8 cellular contexts compared by ENCODE assay signal in the genomic region with DNA sequence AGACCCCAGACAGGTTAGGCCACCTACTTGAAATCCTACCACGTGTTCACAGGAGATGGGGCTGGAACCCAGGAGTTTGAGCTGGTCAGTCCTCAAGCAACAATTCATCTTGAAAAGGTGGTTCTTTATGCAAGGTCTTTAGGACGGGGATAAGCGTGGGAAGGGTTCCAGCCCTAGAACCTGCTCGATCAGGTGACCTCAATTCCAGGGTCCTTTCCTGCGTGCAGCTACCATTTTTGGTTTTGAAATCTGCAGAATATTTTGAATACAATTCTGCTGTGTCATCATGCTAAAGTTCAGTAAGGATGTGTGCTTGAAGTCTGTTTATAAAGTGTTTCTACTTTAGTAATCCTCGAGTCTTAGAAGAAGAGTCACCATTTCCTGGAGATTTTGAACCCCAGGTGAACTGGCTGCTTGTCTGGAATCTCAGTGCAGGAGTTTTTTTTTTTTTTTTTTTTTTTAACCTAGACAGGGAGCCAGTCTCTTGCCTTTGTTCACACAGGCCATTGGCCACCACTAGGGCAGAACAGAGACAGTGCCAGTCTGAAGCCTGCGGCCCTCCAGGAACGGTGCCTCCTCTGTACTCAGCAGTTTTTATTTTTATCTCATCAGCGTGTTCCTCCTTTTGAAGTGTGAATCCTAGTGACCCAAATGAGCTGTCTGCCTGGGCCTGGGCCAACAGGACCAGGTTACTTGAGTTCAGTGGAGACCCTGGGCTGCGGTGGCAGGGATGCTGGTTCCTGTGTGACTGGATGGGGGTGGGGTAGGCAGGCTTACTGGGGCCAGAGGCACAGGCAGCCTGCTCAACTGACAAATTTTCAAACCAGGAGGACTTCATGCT. TPM values are rescaled to one million over a fixed set of nuclear protein-coding genes. Genes with fewer than 3 reads are reported as not detected.
A peak's percentile ranks its signal among the peaks of the same experiment; 100 is the strongest.
DNase-seq lines count a peak whose midpoint lies in the region; ATAC-seq and TF ChIP-seq lines count a peak whose summit lies in the region.

No MANE protein-coding gene starts in this region.

- H3K9me3 ChIP-seq in left ventricle myocardium inferior (replicated peaks) (no peaks in the 10 kb centered on the region), sigmoid colon (no peaks in the 10 kb centered on the region), HAP-1 (no peaks in the 10 kb centered on the region)

- H3K9me3 Mint-ChIP-seq in activated CD8-positive, alpha-beta memory T cell treated with anti-CD3 and anti-CD28 coated beads, Interleukin-2, amount 10 ng/mL, durations not matched to agents 7 days and 5 days (ENCODE audit: low read depth) = no peaks in the 10 kb centered on the region
- H3K9me3 Mint-ChIP-seq in activated T-helper 17 cell treated with anti-CD3 and anti-CD28 coated beads, Interleukin-2, amount 50 U/mL, for 72 hours = no peaks in the 10 kb centered on the region

- H3K4me3 ChIP-seq in left ventricle myocardium inferior = no peak overlapping the region
- no peak overlapping the region for H3K4me3 ChIP-seq in sigmoid colon
- no peak overlapping the region for H3K4me3 ChIP-seq in HAP-1

- H3K4me1 Mint-ChIP-seq in activated CD8-positive, alpha-beta memory T cell treated with anti-CD3 and anti-CD28 coated beads, Interleukin-2, amount 10 ng/mL, durations not matched to agents 7 days and 5 days = peaks cover 25% of the 10 kb centered on the region
- H3K4me1 Mint-ChIP-seq in activated T-helper 17 cell treated with anti-CD3 and anti-CD28 coated beads, Interleukin-2, amount 50 U/mL, for 72 hours = peaks cover 46% of the 10 kb centered on the region

- H3K4me1 ChIP-seq in left ventricle myocardium inferior = peaks cover 82% of the 10 kb centered on the region
- peaks cover 0 to 82% (median 73%) of the 10 kb centered on the region in 4 donors for H3K4me1 ChIP-seq in sigmoid colon
- peaks cover 9% of the 10 kb centered on the region for H3K4me1 ChIP-seq in HAP-1

- no peak for TF ChIP-seq POLR2A in sigmoid colon (IDR thresholded peaks at IDR 0.05)

- H3K36me3 ChIP-seq in left ventricle myocardium inferior (no peaks in the 10 kb centered on the region), sigmoid colon (no peaks in the 10 kb centered on the region), HAP-1 (replicated peaks) (no peaks in the 10 kb centered on the region)

- peak overlapping the region; percentile 35 for H3K27ac ChIP-seq in left ventricle myocardium inferior (replicated peaks)
- peak overlapping the region; percentile 77 to 87 (median 81) for H3K27ac ChIP-seq in sigmoid colon

- no peak overlapping the region for H3K4me3 Mint-ChIP-seq in activated CD8-positive, alpha-beta memory T cell treated with anti-CD3 and anti-CD28 coated beads, Interleukin-2, amount 10 ng/mL, durations not matched to agents 7 days and 5 days
- peak overlapping the region; percentile 65 for H3K4me3 Mint-ChIP-seq in activated T-helper 17 cell treated with anti-CD3 and anti-CD28 coated beads, Interleukin-2, amount 50 U/mL, for 72 hours

- intact Hi-C loops in left ventricle myocardium inferior (cut with micrococcal nuclease) = loop anchor here (10.0 kb wide), 1 partner anchor 67 kb away; no protein-coding TSS in a partner anchor
- intact Hi-C loops in sigmoid colon (cut with DNase I) = no loop called here

- WGBS in sigmoid colon, 2 donors = 58 to 73% methylated on average over 10 of the region's 10 CpGs

- in situ Hi-C loops in HAP-1 (cut with MboI; ENCODE audit: low sequenced_read_pairs) = no loop called here

- peak; percentile 27 for DNase-seq in activated CD8-positive, alpha-beta memory T cell treated with anti-CD3 and anti-CD28 coated beads, Interleukin-2, amount 50 U/mL, for 4 hours
- DNase-seq in activated CD8-positive, alpha-beta memory T cell treated with anti-CD3 and anti-CD28 coated beads, Interleukin-2, amount 10 ng/mL, durations not matched to agents 7 days and 5 days = no peak
- DNase-seq in left ventricle myocardium inferior = peak; percentile 54
- peak; percentile 83 for DNase-seq in sigmoid colon
- DNase-seq in HAP-1 (ENCODE audit: low spot score in 2 of 2) = no peak

- H3K27me3 ChIP-seq in left ventricle myocardium inferior (ENCODE audit: low read depth) (no peaks in the 10 kb centered on the region), sigmoid colon (no peaks in the 10 kb centered on the region), HAP-1 (ENCODE audit: low read depth) (no peaks in the 10 kb centered on the region)

- TF ChIP-seq CTCF in left ventricle myocardium inferior (IDR thresholded peaks at IDR 0.05; ENCODE audit: borderline replicate concordance) (peak; percentile 46), sigmoid colon (IDR thresholded peaks at IDR 0.05) (peak in 1 of 4 experiments; percentile 11)

- H3K36me3 Mint-ChIP-seq in activated CD8-positive, alpha-beta memory T cell treated with anti-CD3 and anti-CD28 coated beads, Interleukin-2, amount 10 ng/mL, durations not matched to agents 7 days and 5 days = no peaks in the 10 kb centered on the region
- H3K36me3 Mint-ChIP-seq in activated T-helper 17 cell treated with anti-CD3 and anti-CD28 coated beads, Interleukin-2, amount 50 U/mL, for 72 hours (ENCODE audit: low read depth) = no peaks in the 10 kb centered on the region

- peaks cover 5% of the 10 kb centered on the region for H3K27me3 Mint-ChIP-seq in activated CD8-positive, alpha-beta memory T cell treated with anti-CD3 and anti-CD28 coated beads, Interleukin-2, amount 10 ng/mL, durations not matched to agents 7 days and 5 days
- no peaks in the 10 kb centered on the region for H3K27me3 Mint-ChIP-seq in activated T-helper 17 cell treated with anti-CD3 and anti-CD28 coated beads, Interleukin-2, amount 50 U/mL, for 72 hours

- no peak for ATAC-seq in activated CD8-positive, alpha-beta memory T cell treated with anti-CD3 and anti-CD28 coated beads, Interleukin-2, amount 10 ng/mL, durations not matched to agents 7 days and 5 days
- peak; percentile 53 for ATAC-seq in activated T-helper 17 cell treated with anti-CD3 and anti-CD28 coated beads, Interleukin-2, amount 50 U/mL, for 72 hours (replicated peaks)
- no peak for ATAC-seq in HG02571 (IDR thresholded peaks at IDR 0.05; ENCODE audit: unreplicated experiment)
- no peak for ATAC-seq in GM21737 (IDR thresholded peaks at IDR 0.05; ENCODE audit: unreplicated experiment)

- peak in 1 of 4 donors; percentile 51 for TF ChIP-seq EP300 in sigmoid colon (IDR thresholded peaks at IDR 0.05)

- CTCF ChIA-PET in activated CD8-positive, alpha-beta memory T cell treated with anti-CD3 and anti-CD28 coated beads, Interleukin-2, amount 10 ng/mL, durations not matched to agents 7 days and 5 days (lab: Charles Lee) = interaction anchor here (0.7 to 1.6 kb wide), 3 partner anchors 9 to 908 kb away, joined by 3 to 4 read pairs (median 3); no protein-coding TSS in a partner anchor

- no peak overlapping the region for H3K27ac Mint-ChIP-seq in activated CD8-positive, alpha-beta memory T cell treated with anti-CD3 and anti-CD28 coated beads, Interleukin-2, amount 10 ng/mL, durations not matched to agents 7 days and 5 days
- H3K27ac Mint-ChIP-seq in activated T-helper 17 cell treated with anti-CD3 and anti-CD28 coated beads, Interleukin-2, amount 50 U/mL, for 72 hours = peak overlapping the region; percentile 88

RNA-seq across cellular contexts. Expression of gene EEPD1, which starts 54.6 kb away (rescaled TPM):
- 1 to 10 TPM; 1.4 to 3.3 TPM for total RNA-seq in activated CD8-positive, alpha-beta memory T cell treated with anti-CD3 and anti-CD28 coated beads, Interleukin-2, amount 10 ng/mL, durations not matched to agents 7 days and 5 days
- 1 to 10 TPM in 1 of 2 donors, under 1 TPM in 1; 0.95 to 5.1 TPM for total RNA-seq in activated T-helper 17 cell treated with anti-CD3 and anti-CD28 coated beads, Interleukin-2, amount 50 U/mL, for 72 hours
- total RNA-seq in left ventricle myocardium inferior = 7.1 TPM
- 10 to 100 TPM; 10.9 to 18.1 (median 13.5) TPM for total RNA-seq in sigmoid colon
- polyA plus RNA-seq in sigmoid colon = 10 to 100 TPM in 2 of 3 donors, 1 to 10 TPM in 1; 6.6 to 16.6 (median 14.3) TPM

Comparison
In these comparisons a context has a peak if more than half of its experiments do, and no peak if none do; other contexts are left out.
1. DNase-seq: peak in activated CD8-positive, alpha-beta memory T cell treated with anti-CD3 and anti-CD28 coated beads, Interleukin-2, amount 50 U/mL, for 4 hours (single experiment), left ventricle myocardium inferior (single experiment) and sigmoid colon (single experiment); none in activated CD8-positive, alpha-beta memory T cell treated with anti-CD3 and anti-CD28 coated beads, Interleukin-2, amount 10 ng/mL, durations not matched to agents 7 days and 5 days (single experiment) and HAP-1 (0 of 2).